2 cellular contexts compared by ENCODE assay signal in the genomic region with DNA sequence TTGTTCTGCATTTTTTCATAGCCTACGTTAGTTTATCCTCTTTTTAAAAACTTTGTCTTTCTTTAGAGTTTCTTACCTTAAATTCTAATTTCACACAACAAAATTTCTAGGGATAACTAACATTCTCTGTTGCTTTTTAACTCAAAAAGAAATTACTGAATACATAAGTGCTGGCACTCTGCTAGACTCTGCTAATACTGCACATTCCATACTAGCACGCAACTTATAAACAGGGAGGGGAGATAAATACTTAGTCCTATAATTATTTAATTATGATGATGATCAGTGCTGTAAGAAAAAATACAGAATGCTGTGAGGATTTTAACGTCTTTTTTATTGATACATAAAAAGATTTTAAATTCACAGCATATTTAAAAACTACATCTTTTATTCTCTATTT.
TF ChIP-seq lines count a peak whose summit lies in the region.

No MANE protein-coding gene starts in this region.

TF ChIP-seq in SK-N-SH, 30 proteins besides CTCF, POLR2A, EP300 and RAD21:
- TF ChIP-seq MXI1 (IDR thresholded peaks at IDR 0.05; ENCODE audit: low read depth, low read length), result no peak

TF ChIP-seq in SK-N-SH treated with all-trans-retinoic acid at 6 μM for 48 hours, 23 proteins besides CTCF, POLR2A, EP300 and RAD21:
- no peak for TF ChIP-seq SNAI2 (CRISPR knock-in tag; IDR thresholded peaks at IDR 0.05)
